10 cellular contexts compared by ENCODE assay signal in the genomic region with DNA sequence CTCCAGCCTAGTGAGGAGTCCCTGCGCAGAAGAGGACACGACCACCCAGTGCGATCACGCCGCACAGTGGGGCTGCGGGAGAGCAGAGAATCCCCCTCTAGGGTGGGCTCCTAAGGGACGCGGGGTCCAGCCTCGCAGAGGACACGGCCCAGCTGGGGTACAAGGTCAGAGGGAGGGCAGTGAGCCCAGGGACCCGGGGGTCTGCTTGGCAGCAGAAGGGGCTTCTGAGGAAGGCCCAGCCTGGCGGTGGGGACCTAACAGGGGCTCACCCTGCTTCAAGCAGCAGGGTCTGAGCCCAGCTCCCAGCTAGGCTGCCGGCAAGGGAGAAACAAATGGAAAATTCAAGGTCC.
"Had no signal": no experiment of that assay in that cellular context is flagged by ENCODE, and none has a peak within 500 bp of the region (broad histone marks: within the 10 kb centered on the region; RNA-seq: fewer than 3 reads in every experiment).

No MANE protein-coding gene starts in this region.

- DNase-seq: activated CD4-positive, CD25-positive, alpha-beta regulatory T cell; activated naive CD4-positive, alpha-beta T cell treated with Interleukin-2 at 50 U/mL for 16 hours had no signal

- H3K27ac ChIP-seq: breast epithelium, gastroesophageal sphincter, thyroid gland had no signal

- H3K4me1 Mint-ChIP-seq: activated CD4-positive, alpha-beta T cell treated with anti-CD3 and anti-CD28 coated beads, Interleukin-2, amount 10 ng/mL, durations not matched to agents 24 days and 14 days had no signal

- H3K36me3 Mint-ChIP-seq: naive thymus-derived CD4-positive, alpha-beta T cell had no signal

- ATAC-seq: activated CD8-positive, alpha-beta T cell treated with anti-CD3 and anti-CD28 coated beads, Interleukin-2, amount 10 ng/mL, durations not matched to agents 7 days and 5 days had no signal

- H3K27ac Mint-ChIP-seq: activated CD4-positive, alpha-beta T cell treated with anti-CD3 and anti-CD28 coated beads, Interleukin-2, amount 10 ng/mL, durations not matched to agents 24 days and 14 days; activated CD8-positive, alpha-beta T cell treated with anti-CD3 and anti-CD28 coated beads, Interleukin-2, amount 10 ng/mL, durations not matched to agents 7 days and 5 days; activated T-helper 1 cell treated with anti-CD3 and anti-CD28 coated beads, Interleukin-12 subunit alpha, Interleukin-12 subunit beta, Interleukin-2, Interleukin-4 antibody, amounts not matched to agents 30 ng/mL and 10 ng/mL and 1 ng/mL, durations not matched to agents 14 hours and 24 hours and 36 hours; naive thymus-derived CD4-positive, alpha-beta T cell had no signal

- H3K27me3 Mint-ChIP-seq: activated CD4-positive, alpha-beta T cell treated with anti-CD3 and anti-CD28 coated beads, Interleukin-2, amount 10 ng/mL, durations not matched to agents 24 days and 14 days had no signal

- H3K9me3 ChIP-seq: breast epithelium, gastroesophageal sphincter, mucosa of descending colon, thyroid gland had no signal

- H3K9me3 Mint-ChIP-seq: activated CD4-positive, alpha-beta T cell treated with anti-CD3 and anti-CD28 coated beads, Interleukin-2, amount 10 ng/mL, durations not matched to agents 24 days and 14 days; activated T-helper 1 cell treated with anti-CD3 and anti-CD28 coated beads, Interleukin-12 subunit alpha, Interleukin-12 subunit beta, Interleukin-2, Interleukin-4 antibody, amounts not matched to agents 30 ng/mL and 10 ng/mL and 1 ng/mL, durations not matched to agents 14 hours and 24 hours and 36 hours; naive thymus-derived CD4-positive, alpha-beta T cell had no signal

- H3K4me3 Mint-ChIP-seq: activated CD4-positive, alpha-beta T cell treated with anti-CD3 and anti-CD28 coated beads, Interleukin-2, amount 10 ng/mL, durations not matched to agents 24 days and 14 days; activated CD8-positive, alpha-beta T cell treated with anti-CD3 and anti-CD28 coated beads, Interleukin-2, amount 10 ng/mL, durations not matched to agents 7 days and 5 days; activated T-helper 1 cell treated with anti-CD3 and anti-CD28 coated beads, Interleukin-12 subunit alpha, Interleukin-12 subunit beta, Interleukin-2, Interleukin-4 antibody, amounts not matched to agents 30 ng/mL and 10 ng/mL and 1 ng/mL, durations not matched to agents 14 hours and 24 hours and 36 hours; naive thymus-derived CD4-positive, alpha-beta T cell had no signal

- H3K36me3 ChIP-seq: breast epithelium, gastroesophageal sphincter, thyroid gland had no signal
